Comparison of ENCODE assay signal across 8 cellular contexts in genomic region chr12:11649413-11650278, GRCh38. TPM values are rescaled to one million over a fixed set of nuclear protein-coding genes. Genes with fewer than 3 reads are reported as not detected.
DNase-seq lines count a peak whose midpoint lies in the region; ATAC-seq, FAIRE-seq and TF ChIP-seq lines count a peak whose summit lies in the region.

ETV6 (plus strand) TSS chr12:11649674; CDS start chr12:11650128, 454 bp downstream.

- no peaks in the 10 kb centered on the region for H3K9me3 Mint-ChIP-seq in Calu3 (ENCODE audit: low read depth, unreplicated experiment)

- H3K36me3 ChIP-seq in OCI-LY3 (replicated peaks; ENCODE audit: low read depth, low read length) = no peaks in the 10 kb centered on the region

- peaks cover 52% of the 10 kb centered on the region for H3K36me3 Mint-ChIP-seq in Calu3 (ENCODE audit: insufficient read depth, unreplicated experiment)

- intact Hi-C loops in Calu3 (cut with micrococcal nuclease; ENCODE audit: unreplicated experiment) = loop anchor here (2.0 to 5.0 kb wide), 7 partner anchors 15 to 228 kb away; no protein-coding TSS in a partner anchor

- TF ChIP-seq CTCF in Calu3 (IDR thresholded peaks at IDR 0.05; ENCODE audit: unreplicated experiment) = no peak
- TF ChIP-seq CTCF in OCI-LY3 (IDR thresholded peaks at IDR 0.05; ENCODE audit: low read depth, low read length) = no peak

- peak; percentile 36 for ATAC-seq in GM21367 (IDR thresholded peaks at IDR 0.05; ENCODE audit: unreplicated experiment)

- no peaks in the 10 kb centered on the region for H3K27me3 ChIP-seq in OCI-LY3 (ENCODE audit: low read depth, low read length)

- no peak for TF ChIP-seq POLR2A in erythroblast (IDR thresholded peaks at IDR 0.05; ENCODE audit: low read length)

- DNase-seq in Calu3 (peak; percentile 79), HTR-8/SVneo (ENCODE audit: insufficient read length, low spot score) (peak; percentile 68), erythroblast (lab: John Stamatoyannopoulos, UW) (peak; percentile 65 to 72), mucosa of gallbladder (ENCODE audit: low spot score) (peak; percentile 76)
- DNase-seq in activated T-cell treated with anti-CD3 and anti-CD28 coated beads, Interleukin-2, amount 50 U/mL, for 1 hour = peak; percentile 73
- DNase-seq in stimulated activated CD8-positive, alpha-beta memory T cell treated with anti-CD3 and anti-CD28 coated beads, Interleukin-4, amount 100 ng/mL, for 48 hours = peak; percentile 85

- H3K9me3 ChIP-seq in OCI-LY3 (ENCODE audit: insufficient read depth, low read length) = no peaks in the 10 kb centered on the region

- H3K4me3 ChIP-seq in OCI-LY3 (ENCODE audit: low read length) = peak within 1 kb of the TSS; percentile 86

- H3K9ac ChIP-seq in OCI-LY3 (ENCODE audit: low read length) = peak within 1 kb of the TSS; percentile 98

- H3K79me2 ChIP-seq in OCI-LY3 (ENCODE audit: low read length) = peaks cover 49% of the 10 kb centered on the region

- CTCF ChIA-PET in Calu3 (lab: Charles Lee) = interaction anchor here (0.9 to 1.5 kb wide), 2 partner anchors 26 to 68 kb away, joined by 3 read pairs; no protein-coding TSS in a partner anchor

- no peaks in the 10 kb centered on the region for H3K27me3 Mint-ChIP-seq in Calu3 (ENCODE audit: unreplicated experiment)

- H3K4me1 Mint-ChIP-seq in Calu3 (ENCODE audit: low read depth, unreplicated experiment) = peaks cover 19% of the 10 kb centered on the region

- peak within 1 kb of the TSS; percentile 97 for H3K27ac Mint-ChIP-seq in Calu3 (ENCODE audit: unreplicated experiment)

- H3K4me1 ChIP-seq in OCI-LY3 (ENCODE audit: low read length) = peaks cover 54% of the 10 kb centered on the region

- peak within 1 kb of the TSS; percentile 84 for H3K4me3 Mint-ChIP-seq in Calu3 (ENCODE audit: low read depth, unreplicated experiment)

- BruUV-seq in Calu3 (replicated peaks; lab: Mats Ljungman, UMichigan) = no TSS peak

- FAIRE-seq in HTR-8/SVneo (lab: Jason Lieb, UNC) = no peak

- peak within 1 kb of the TSS; percentile 94 for H3K4me2 ChIP-seq in OCI-LY3 (ENCODE audit: low read length)

- H2AFZ ChIP-seq in OCI-LY3 (ENCODE audit: low read depth, low read length) = no peak within 1 kb of the TSS

- H3K27ac ChIP-seq in OCI-LY3 (ENCODE audit: low read length) = peak within 1 kb of the TSS; percentile 95

- peaks cover 13% of the 10 kb centered on the region for H4K20me1 ChIP-seq in OCI-LY3 (ENCODE audit: insufficient read depth, low read length)

RNA-seq across cellular contexts. Expression of gene ETV6, which starts in this region (rescaled TPM):
- 80.6 and 89.1 TPM in 2 replicates for total RNA-seq in Calu3 (2022)
- total RNA-seq in mucosa of gallbladder = 54.5 TPM

Comparison
In these comparisons a context has a peak if more than half of its experiments do, and no peak if none do; other contexts are left out.
1. Peak in every context shown above with its lines: DNase-seq, ATAC-seq, H3K4me3 ChIP-seq and H3K27ac ChIP-seq.